ENCODE assay signal across 13 cellular contexts in genomic region chrX:95885074-95885473, GRCh38.
DNase-seq lines count a peak whose midpoint lies in the region; ATAC-seq and TF ChIP-seq lines count a peak whose summit lies in the region.
"Had no signal": no experiment of that assay in that cellular context is flagged by ENCODE, and none has a peak within 500 bp of the region (broad histone marks: within the 10 kb centered on the region; RNA-seq: fewer than 3 reads in every experiment).

No MANE protein-coding gene starts in this region.

- ATAC-seq in Right ventricle myocardium superior (ENCODE audit: poor library complexity) = peak; percentile 88
- no peak for ATAC-seq in stimulated activated memory B cell treated with anti-CD40 and anti-IgM and Interleukin-4, amounts not matched to agents 10 μg/mL and 1 μg/mL and 100 μg/mL, for 72 hours
- ATAC-seq: natural killer cell treated with Interleukin-12 subunit alpha and Interleukin-12 subunit beta and Interleukin-15 and Interleukin-18, amount 100 ng/mL, for 72 hours had no signal

- no peak overlapping the region for H3K27ac ChIP-seq in fibroblast of lung (ENCODE audit: insufficient read depth, low read length)
- H3K27ac ChIP-seq: thoracic aorta had no signal

- H3K4me1 ChIP-seq in fibroblast of lung (ENCODE audit: control insufficient read depth, extremely low read depth, insufficient read depth, low read length) = no peaks in the 10 kb centered on the region

- H3K4me3 ChIP-seq in fibroblast of lung (replicated peaks in 1 of 4; ENCODE audit: control extremely low read depth in 1 of 4, insufficient read depth in 1 of 4, low read depth in 3 of 4, low read length in 4 of 4) = no peak overlapping the region
- H3K4me3 ChIP-seq: HAP-1, thoracic aorta had no signal

- H3K27me3 Mint-ChIP-seq in stimulated activated memory B cell treated with anti-CD40 and anti-IgM and Interleukin-4, amounts not matched to agents 10 μg/mL and 1 μg/mL and 100 μg/mL, for 72 hours = no peaks in the 10 kb centered on the region
- H3K27me3 Mint-ChIP-seq: natural killer cell treated with Interleukin-12 subunit alpha and Interleukin-12 subunit beta and Interleukin-15 and Interleukin-18, amount 100 ng/mL, for 72 hours had no signal

- no peak for DNase-seq in Right ventricle myocardium superior
- DNase-seq in cardiac septum (ENCODE audit: low spot score) = no peak
- peak; percentile 23 to 97 for DNase-seq in fibroblast of lung (ENCODE audit: low read depth in 2 of 2)
- peak; percentile 48 to 90 for DNase-seq in lung microvascular endothelial cell (ENCODE audit: low read depth in 2 of 2)
- DNase-seq in NCI-H2107 (lab: John Stamatoyannopoulos, UW) = no peak
- no peak for DNase-seq in midbrain (lab: John Stamatoyannopoulos, UW)
- no peak for DNase-seq in SKM-1 treated with dmso at 0.1 percent for 144 hours (lab: John Stamatoyannopoulos, UW; ENCODE audit: unreplicated experiment)
- DNase-seq: foreskin melanocyte, SK-N-SH had no signal

- H3K4me2 ChIP-seq in fibroblast of lung (ENCODE audit: extremely low read depth, insufficient read depth, low read length) = no peak overlapping the region
- H3K4me2 ChIP-seq: SK-N-SH had no signal

- no peak overlapping the region for H3K4me3 Mint-ChIP-seq in stimulated activated memory B cell treated with anti-CD40 and anti-IgM and Interleukin-4, amounts not matched to agents 10 μg/mL and 1 μg/mL and 100 μg/mL, for 72 hours
- H3K4me3 Mint-ChIP-seq: natural killer cell treated with Interleukin-12 subunit alpha and Interleukin-12 subunit beta and Interleukin-15 and Interleukin-18, amount 100 ng/mL, for 72 hours had no signal

- no peak overlapping the region for H3K9ac ChIP-seq in fibroblast of lung (ENCODE audit: insufficient read depth, low read length)
- H3K9ac ChIP-seq: SK-N-SH had no signal

- no peak overlapping the region for H3K27ac Mint-ChIP-seq in stimulated activated memory B cell treated with anti-CD40 and anti-IgM and Interleukin-4, amounts not matched to agents 10 μg/mL and 1 μg/mL and 100 μg/mL, for 72 hours
- H3K27ac Mint-ChIP-seq: natural killer cell treated with Interleukin-12 subunit alpha and Interleukin-12 subunit beta and Interleukin-15 and Interleukin-18, amount 100 ng/mL, for 72 hours had no signal

- H3K36me3 ChIP-seq in fibroblast of lung (ENCODE audit: control insufficient read depth, insufficient read depth, low read length) = no peaks in the 10 kb centered on the region
- H3K36me3 ChIP-seq: HAP-1, thoracic aorta had no signal

- H4K20me1 ChIP-seq in fibroblast of lung (ENCODE audit: control insufficient read depth, extremely low read depth, insufficient read depth, low read length) = no peaks in the 10 kb centered on the region

- peaks cover 3% of the 10 kb centered on the region for H3K9me3 Mint-ChIP-seq in stimulated activated memory B cell treated with anti-CD40 and anti-IgM and Interleukin-4, amounts not matched to agents 10 μg/mL and 1 μg/mL and 100 μg/mL, for 72 hours

- TF ChIP-seq CTCF in fibroblast of lung (conservative IDR thresholded peaks at IDR 0.05 in 1 of 2, IDR thresholded peaks at IDR 0.05 in 1 of 2; ENCODE audit: low read depth in 1 of 2, low read length in 2 of 2) = no peak

- intact Hi-C loops in Right ventricle myocardium superior (cut with DNase I) = no loop called here
- intact Hi-C loops in cardiac septum (cut with DNase I) = no loop called here

- H3K36me3 Mint-ChIP-seq in stimulated activated memory B cell treated with anti-CD40 and anti-IgM and Interleukin-4, amounts not matched to agents 10 μg/mL and 1 μg/mL and 100 μg/mL, for 72 hours = no peaks in the 10 kb centered on the region
- H3K36me3 Mint-ChIP-seq: natural killer cell treated with Interleukin-12 subunit alpha and Interleukin-12 subunit beta and Interleukin-15 and Interleukin-18, amount 100 ng/mL, for 72 hours had no signal

- no peaks in the 10 kb centered on the region for H3K4me1 Mint-ChIP-seq in stimulated activated memory B cell treated with anti-CD40 and anti-IgM and Interleukin-4, amounts not matched to agents 10 μg/mL and 1 μg/mL and 100 μg/mL, for 72 hours

- H3K27me3 ChIP-seq in fibroblast of lung (ENCODE audit: control insufficient read depth, insufficient read depth, low read length) = no peaks in the 10 kb centered on the region

- no peaks in the 10 kb centered on the region for H3K9me3 ChIP-seq in fibroblast of lung (ENCODE audit: control insufficient read depth, insufficient read depth, low read depth, low read length)
- H3K9me3 ChIP-seq: HAP-1, SK-N-SH, thoracic aorta had no signal

- no peak overlapping the region for H2AFZ ChIP-seq in fibroblast of lung (ENCODE audit: low read length)

- no peaks in the 10 kb centered on the region for H3K79me2 ChIP-seq in fibroblast of lung (ENCODE audit: control insufficient read depth, insufficient read depth, low read length)

Comparison
In these comparisons a context has a peak if more than half of its experiments do, and no peak if none do; other contexts are left out.
1. DNase-seq: peak in fibroblast of lung (2 of 2) and lung microvascular endothelial cell (2 of 2); none in Right ventricle myocardium superior (single experiment), cardiac septum (single experiment), NCI-H2107 (single experiment), midbrain (single experiment) and SKM-1 treated with dmso at 0.1 percent for 144 hours (single experiment).